In the genomic region with DNA sequence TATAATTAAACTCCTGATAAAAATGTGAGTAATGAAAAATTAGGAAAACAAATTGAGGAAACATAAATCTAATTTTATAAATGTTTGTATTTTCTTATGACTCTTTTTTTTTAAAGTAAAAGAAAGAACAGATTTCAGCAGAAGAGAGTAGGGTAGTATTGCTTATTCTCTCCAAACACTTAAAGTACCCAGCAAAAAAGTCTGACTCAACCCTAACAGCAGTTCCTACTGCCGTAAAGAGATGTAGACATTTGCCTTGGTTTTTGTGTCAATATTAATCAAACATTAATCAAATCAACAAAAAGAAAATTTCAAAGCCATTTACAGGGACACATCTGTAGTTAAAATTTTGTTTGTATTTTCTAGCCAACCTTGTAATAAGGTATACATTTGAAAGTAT, we compare ENCODE assay signal across 14 cellular contexts.
DNase-seq lines count a peak whose midpoint lies in the region; ATAC-seq and TF ChIP-seq lines count a peak whose summit lies in the region.
"Had no signal": no experiment of that assay in that cellular context is flagged by ENCODE, and none has a peak within 500 bp of the region (broad histone marks: within the 10 kb centered on the region; RNA-seq: fewer than 3 reads in every experiment).

No MANE protein-coding gene starts in this region.

- H3K27me3 Mint-ChIP-seq in activated T-cell treated with anti-CD3 and anti-CD28 coated beads, Interleukin-2, amount 50 U/mL, for 72 hours (ENCODE audit: low read depth): no peaks in the 10 kb centered on the region
- H3K27me3 Mint-ChIP-seq in activated T-cell treated with anti-CD3 and anti-CD28 coated beads, Interleukin-2, amount 50 U/mL, for 24 hours: no peaks in the 10 kb centered on the region
- H3K27me3 Mint-ChIP-seq in stimulated activated naive CD8-positive, alpha-beta T cell treated with anti-CD3 and anti-CD28 coated beads, Interleukin-15, amount 100 ng/mL, for 72 hours: no peaks in the 10 kb centered on the region
- H3K27me3 Mint-ChIP-seq: B cell had no signal

- H3K4me3 ChIP-seq in RWPE2 (ENCODE audit: severe bottlenecking) (no peak overlapping the region), testis (no peak overlapping the region)
- H3K4me3 ChIP-seq: BLaER1 treated with 17β-estradiol and CSF1 and Interleukin-3, amounts not matched to agents 10 nM and 100 nM; GM23338 had no signal

- 88 to 91% methylated on average over 1 of the region's 1 CpG for WGBS in testis, 2 donors

- no peak for ATAC-seq in activated T-cell treated with anti-CD3 and anti-CD28 coated beads, Interleukin-2, amount 50 U/mL, for 72 hours (replicated peaks in 1 of 2)
- no peak for ATAC-seq in RWPE2 (ENCODE audit: low read depth)
- no peak for ATAC-seq in stimulated activated naive CD8-positive, alpha-beta T cell treated with anti-CD3 and anti-CD28 coated beads, Interleukin-15, amount 100 ng/mL, for 72 hours
- ATAC-seq: GM23338 had no signal

- no peaks in the 10 kb centered on the region for H3K9me3 Mint-ChIP-seq in activated T-cell treated with anti-CD3 and anti-CD28 coated beads, Interleukin-2, amount 50 U/mL, for 72 hours
- H3K9me3 Mint-ChIP-seq in activated T-cell treated with anti-CD3 and anti-CD28 coated beads, Interleukin-2, amount 50 U/mL, for 24 hours: no peaks in the 10 kb centered on the region
- H3K9me3 Mint-ChIP-seq in stimulated activated naive CD8-positive, alpha-beta T cell treated with anti-CD3 and anti-CD28 coated beads, Interleukin-15, amount 100 ng/mL, for 72 hours: no peaks in the 10 kb centered on the region
- H3K9me3 Mint-ChIP-seq: GM23338 had no signal

- intact Hi-C loops in testis (cut with DNase I; ENCODE audit: low total_unique reads): no loop called here

- no peak for TF ChIP-seq POLR2A in testis (IDR thresholded peaks at IDR 0.05)

- H3K9me3 ChIP-seq in RWPE2 (ENCODE audit: severe bottlenecking) (no peaks in the 10 kb centered on the region), testis (no peaks in the 10 kb centered on the region)
- H3K9me3 ChIP-seq: BLaER1 treated with 17β-estradiol and CSF1 and Interleukin-3, amounts not matched to agents 10 nM and 100 nM; Caco-2 had no signal

- no peak for DNase-seq in activated T-cell treated with anti-CD3 and anti-CD28 coated beads, Interleukin-2, amount 50 U/mL, for 72 hours
- DNase-seq in activated T-cell treated with anti-CD3 and anti-CD28 coated beads, Interleukin-2, amount 50 U/mL, for 24 hours: no peak
- DNase-seq in RWPE2 (ENCODE audit: low spot score): no peak
- no peak for DNase-seq in epithelial cell of prostate (ENCODE audit: low read depth, low spot score)
- no peak for DNase-seq in stimulated activated naive CD8-positive, alpha-beta T cell treated with anti-CD3 and anti-CD28 coated beads, Interleukin-15, amount 100 ng/mL, for 72 hours
- no peak for DNase-seq in hypothalamus (lab: John Stamatoyannopoulos, UW)
- DNase-seq in testis: no peak
- DNase-seq: 8988T, Caco-2, HCEC 1CT, IMR-90 had no signal

- H3K27me3 ChIP-seq in RWPE2 (ENCODE audit: insufficient read depth, poor library complexity, severe bottlenecking) (no peaks in the 10 kb centered on the region), testis (no peaks in the 10 kb centered on the region)
- H3K27me3 ChIP-seq: BLaER1 treated with 17β-estradiol and CSF1 and Interleukin-3, amounts not matched to agents 10 nM and 100 nM had no signal

- peaks cover 4 to 34% of the 10 kb centered on the region in 2 donors for H3K36me3 Mint-ChIP-seq in activated T-cell treated with anti-CD3 and anti-CD28 coated beads, Interleukin-2, amount 50 U/mL, for 72 hours (ENCODE audit: insufficient read depth in 2 of 2)
- peaks cover 87% of the 10 kb centered on the region for H3K36me3 Mint-ChIP-seq in activated T-cell treated with anti-CD3 and anti-CD28 coated beads, Interleukin-2, amount 50 U/mL, for 24 hours (ENCODE audit: low read depth)

- H3K4me3 Mint-ChIP-seq in activated T-cell treated with anti-CD3 and anti-CD28 coated beads, Interleukin-2, amount 50 U/mL, for 72 hours: no peak overlapping the region
- H3K4me3 Mint-ChIP-seq in activated T-cell treated with anti-CD3 and anti-CD28 coated beads, Interleukin-2, amount 50 U/mL, for 24 hours: no peak overlapping the region
- no peak overlapping the region for H3K4me3 Mint-ChIP-seq in stimulated activated naive CD8-positive, alpha-beta T cell treated with anti-CD3 and anti-CD28 coated beads, Interleukin-15, amount 100 ng/mL, for 72 hours
- H3K4me3 Mint-ChIP-seq: B cell, GM23338 had no signal

- H3K36me3 ChIP-seq in RWPE2 (ENCODE audit: low read depth) (peaks cover 47% of the 10 kb centered on the region), testis (ENCODE audit: low read depth, missing control alignments) (no peaks in the 10 kb centered on the region)
- H3K36me3 ChIP-seq: BLaER1 treated with 17β-estradiol and CSF1 and Interleukin-3, amounts not matched to agents 10 nM and 100 nM had no signal

- TF ChIP-seq CTCF in RWPE2 (IDR thresholded peaks at IDR 0.05; ENCODE audit: poor library complexity, severe bottlenecking) (no peak), testis (IDR thresholded peaks at IDR 0.05) (no peak)

- H3K4me1 ChIP-seq in RWPE2 (ENCODE audit: insufficient read depth, poor library complexity, severe bottlenecking) (peaks cover 17% of the 10 kb centered on the region), testis (no peaks in the 10 kb centered on the region)
- H3K4me1 ChIP-seq: BLaER1 treated with 17β-estradiol and CSF1 and Interleukin-3, amounts not matched to agents 10 nM and 100 nM; Caco-2 had no signal

- peak overlapping the region; percentile 84 for H3K27ac Mint-ChIP-seq in activated T-cell treated with anti-CD3 and anti-CD28 coated beads, Interleukin-2, amount 50 U/mL, for 72 hours
- H3K27ac Mint-ChIP-seq in activated T-cell treated with anti-CD3 and anti-CD28 coated beads, Interleukin-2, amount 50 U/mL, for 24 hours: no peak overlapping the region
- H3K27ac Mint-ChIP-seq in stimulated activated naive CD8-positive, alpha-beta T cell treated with anti-CD3 and anti-CD28 coated beads, Interleukin-15, amount 100 ng/mL, for 72 hours: no peak overlapping the region
- H3K27ac Mint-ChIP-seq: B cell, GM23338 had no signal

- peaks cover 20% of the 10 kb centered on the region for H3K4me1 Mint-ChIP-seq in activated T-cell treated with anti-CD3 and anti-CD28 coated beads, Interleukin-2, amount 50 U/mL, for 72 hours (ENCODE audit: low read depth)
- H3K4me1 Mint-ChIP-seq in activated T-cell treated with anti-CD3 and anti-CD28 coated beads, Interleukin-2, amount 50 U/mL, for 24 hours (ENCODE audit: low read depth): peaks cover 37% of the 10 kb centered on the region
- H3K4me1 Mint-ChIP-seq in stimulated activated naive CD8-positive, alpha-beta T cell treated with anti-CD3 and anti-CD28 coated beads, Interleukin-15, amount 100 ng/mL, for 72 hours: peaks cover 16% of the 10 kb centered on the region
- H3K4me1 Mint-ChIP-seq: B cell, GM23338 had no signal

- H3K27ac ChIP-seq in RWPE2 (ENCODE audit: poor library complexity, severe bottlenecking) (peak overlapping the region; percentile 47), epithelial cell of prostate (peak overlapping the region; percentile 44), testis (no peak overlapping the region)
- H3K27ac ChIP-seq: BLaER1 treated with 17β-estradiol and CSF1 and Interleukin-3, amounts not matched to agents 10 nM and 100 nM had no signal

Comparison
In these comparisons a context has a peak if more than half of its experiments do, and no peak if none do; other contexts are left out.
1. H3K27ac ChIP-seq: peak in RWPE2 (single experiment) and epithelial cell of prostate (single experiment); none in testis (0 of 2).